9 cellular contexts compared by ENCODE assay signal in genomic region chr19:41994521-41994971, GRCh38. TPM values are rescaled to one million over a fixed set of nuclear protein-coding genes. Genes with fewer than 3 reads are reported as not detected.
DNase-seq lines count a peak whose midpoint lies in the region; ATAC-seq and TF ChIP-seq lines count a peak whose summit lies in the region.
"Had no signal": no experiment of that assay in that cellular context is flagged by ENCODE, and none has a peak within 500 bp of the region (broad histone marks: within the 10 kb centered on the region; RNA-seq: fewer than 3 reads in every experiment).

No MANE protein-coding gene starts in this region.

- H3K4me3 ChIP-seq in BLaER1 (peak overlapping the region; percentile 77), Caco-2 (ENCODE audit: low read depth, low read length) (peak overlapping the region; percentile 42)
- H3K4me3 ChIP-seq in naive thymus-derived CD4-positive, alpha-beta T cell (ENCODE audit: low read length) = peak overlapping the region; percentile 74

- H3K27me3 Mint-ChIP-seq in Caco-2 (ENCODE audit: insufficient read depth, unreplicated experiment) (peaks cover 40% of the 10 kb centered on the region), activated B cell treated with CpG ODN at 0.5 μM for 24 hours (peaks cover 35% of the 10 kb centered on the region)
- H3K27me3 Mint-ChIP-seq in naive thymus-derived CD4-positive, alpha-beta T cell = peaks cover 38 to 51% (median 39%) of the 10 kb centered on the region in 5 donors

- BruUV-seq in Caco-2 (replicated peaks; lab: Mats Ljungman, UMichigan) = no TSS peak

- H3K4me2 ChIP-seq in BLaER1 = peak overlapping the region; percentile 100

- H3K4me3 Mint-ChIP-seq in Caco-2 (ENCODE audit: unreplicated experiment) (peak overlapping the region; percentile 3), activated B cell treated with CpG ODN at 0.5 μM for 24 hours (peak overlapping the region; percentile 48)
- peak overlapping the region; percentile 44 to 88 (median 72) for H3K4me3 Mint-ChIP-seq in naive thymus-derived CD4-positive, alpha-beta T cell

- no peak overlapping the region for H3K9ac ChIP-seq in BLaER1

- H3K4me1 Mint-ChIP-seq in Caco-2 (ENCODE audit: low read depth, unreplicated experiment) (peaks cover 5% of the 10 kb centered on the region), activated B cell treated with CpG ODN at 0.5 μM for 24 hours (peaks cover 37% of the 10 kb centered on the region)
- peaks cover 21 to 47% (median 43%) of the 10 kb centered on the region in 7 donors for H3K4me1 Mint-ChIP-seq in naive thymus-derived CD4-positive, alpha-beta T cell

- TF ChIP-seq CTCF in Caco-2 (IDR thresholded peaks at IDR 0.05; ENCODE audit: insufficient read depth in 1 of 2, low read depth in 1 of 2, low read length in 1 of 2, severe bottlenecking in 1 of 2, unreplicated experiment in 1 of 2) (no peak), activated B cell treated with CpG ODN at 0.5 μM for 24 hours (IDR thresholded peaks at IDR 0.05) (no peak)

- H3K36me3 Mint-ChIP-seq in Caco-2 (ENCODE audit: insufficient read depth, unreplicated experiment) (peaks cover 4% of the 10 kb centered on the region), activated B cell treated with CpG ODN at 0.5 μM for 24 hours (ENCODE audit: low read depth) (no peaks in the 10 kb centered on the region)
- peaks cover 0 to 15% (median 0%) of the 10 kb centered on the region in 5 donors for H3K36me3 Mint-ChIP-seq in naive thymus-derived CD4-positive, alpha-beta T cell

- CTCF ChIA-PET in Caco-2 (lab: Charles Lee) = no interaction called here
- CTCF ChIA-PET in activated B cell treated with CpG ODN at 0.5 μM for 24 hours (lab: Charles Lee) = interaction anchor here (0.6 kb wide), 1 partner anchor 204 kb away, joined by 3 read pairs; no protein-coding TSS in a partner anchor
- CTCF ChIA-PET in naive thymus-derived CD4-positive, alpha-beta T cell (lab: Charles Lee) = no interaction called here

- POLR2A ChIA-PET in Caco-2 (lab: Charles Lee) (no interaction called here), activated B cell treated with CpG ODN at 0.5 μM for 24 hours (lab: Charles Lee) (interaction anchor here (0.6 kb wide), 1 partner anchor 376 kb away, joined by 7 read pairs; no protein-coding TSS in a partner anchor)
- POLR2A ChIA-PET in naive thymus-derived CD4-positive, alpha-beta T cell (lab: Charles Lee) = no interaction called here

- ATAC-seq in activated B cell treated with CpG ODN at 0.5 μM for 24 hours (ENCODE audit: low read depth) (peak; percentile 15), GM21723 (IDR thresholded peaks at IDR 0.05; ENCODE audit: unreplicated experiment) (no peak), HG03039 (IDR thresholded peaks at IDR 0.05; ENCODE audit: unreplicated experiment) (no peak)
- ATAC-seq in naive thymus-derived CD4-positive, alpha-beta T cell = no peak

- H3K36me3 ChIP-seq in BLaER1 (peaks cover 6% of the 10 kb centered on the region), Caco-2 (ENCODE audit: control insufficient read depth, insufficient read depth, low read length) (no peaks in the 10 kb centered on the region)
- H3K36me3 ChIP-seq in naive thymus-derived CD4-positive, alpha-beta T cell (ENCODE audit: control insufficient read depth in 2 of 3, insufficient read depth in 3 of 3, low read length in 3 of 3) = no peaks in the 10 kb centered on the region

- H3K27ac ChIP-seq in BLaER1 = peak overlapping the region; percentile 10; the same call in 1 of the 2 replicates
- no peak overlapping the region for H3K27ac ChIP-seq in naive thymus-derived CD4-positive, alpha-beta T cell (ENCODE audit: low read depth, low read length)

- no peak for DNase-seq in Caco-2
- no peak for DNase-seq in activated B cell treated with CpG ODN at 0.5 μM for 24 hours
- peak in 1 of 9 donors; percentile 14 for DNase-seq in naive thymus-derived CD4-positive, alpha-beta T cell
- DNase-seq in NOMO-1 treated with dmso at 0.1 percent for 144 hours (lab: John Stamatoyannopoulos, UW; ENCODE audit: unreplicated experiment) = no peak
- DNase-seq in cortex of kidney (lab: John Stamatoyannopoulos, UW) = no peak
- DNase-seq: KG1 had no signal

- H3K9me3 ChIP-seq in BLaER1 = no peaks in the 10 kb centered on the region
- no peaks in the 10 kb centered on the region for H3K9me3 ChIP-seq in Caco-2
- no peaks in the 10 kb centered on the region for H3K9me3 ChIP-seq in naive thymus-derived CD4-positive, alpha-beta T cell (ENCODE audit: control insufficient read depth in 2 of 3, low read length in 3 of 3)

- H4K20me1 ChIP-seq in BLaER1 = peaks cover 27% of the 10 kb centered on the region

- peaks cover under 1% of the 10 kb centered on the region for H3K27me3 ChIP-seq in BLaER1
- peaks cover 6% of the 10 kb centered on the region for H3K27me3 ChIP-seq in Caco-2 (replicated peaks; ENCODE audit: control insufficient read depth, insufficient read depth, low read length)
- H3K27me3 ChIP-seq in naive thymus-derived CD4-positive, alpha-beta T cell (ENCODE audit: control insufficient read depth in 2 of 2, insufficient read depth in 2 of 2, low read length in 2 of 2) = peaks cover 3 to 16% of the 10 kb centered on the region in 2 donors

- peaks cover 49% of the 10 kb centered on the region for H3K4me1 ChIP-seq in BLaER1
- peaks cover 6% of the 10 kb centered on the region for H3K4me1 ChIP-seq in Caco-2
- H3K4me1 ChIP-seq in naive thymus-derived CD4-positive, alpha-beta T cell (ENCODE audit: control insufficient read depth in 2 of 2, insufficient read depth in 2 of 2, low read length in 2 of 2) = peaks cover 6 to 12% of the 10 kb centered on the region in 2 donors

- intact Hi-C loops in Caco-2 (cut with micrococcal nuclease; ENCODE audit: unreplicated experiment) (no loop called here), activated B cell treated with CpG ODN at 0.5 μM for 24 hours (cut with micrococcal nuclease) (no loop called here)
- intact Hi-C loops in naive thymus-derived CD4-positive, alpha-beta T cell (cut with micrococcal nuclease) = loop anchor here (1.0 to 5.0 kb wide), 3 partner anchors 35 to 81 kb away; partner anchors contain the start of gene RABAC1 (in 2 of the 2)

- H3K27ac Mint-ChIP-seq in Caco-2 (ENCODE audit: unreplicated experiment) (no peak overlapping the region), activated B cell treated with CpG ODN at 0.5 μM for 24 hours (no peak overlapping the region)
- H3K27ac Mint-ChIP-seq in naive thymus-derived CD4-positive, alpha-beta T cell = peak overlapping the region in 1 of 9 donors; percentile 48

- H3K9me3 Mint-ChIP-seq in Caco-2 (ENCODE audit: unreplicated experiment) (no peaks in the 10 kb centered on the region), activated B cell treated with CpG ODN at 0.5 μM for 24 hours (no peaks in the 10 kb centered on the region)
- H3K9me3 Mint-ChIP-seq in naive thymus-derived CD4-positive, alpha-beta T cell = peaks cover 0 to 9% (median 0%) of the 10 kb centered on the region in 11 donors

RNA-seq across cellular contexts. Expression of gene ATP1A3, which starts 0.5 kb away (rescaled TPM):
- total RNA-seq in Caco-2 (2022) (0.54 and 0.84 TPM in 2 replicates), activated B cell treated with CpG ODN at 0.5 μM for 24 hours (1.4 and 1.8 TPM in 2 replicates)
- 1 to 10 TPM; 1.3 to 5.0 (median 2.9) TPM for total RNA-seq in naive thymus-derived CD4-positive, alpha-beta T cell
- polyA plus RNA-seq in naive thymus-derived CD4-positive, alpha-beta T cell = 1 to 10 TPM in 1 of 2 donors, under 1 TPM in 1; 0.54 to 2.7 TPM

RNA-seq across cellular contexts. Expression of gene RABAC1, which starts 35.4 kb away (rescaled TPM):
- total RNA-seq in Caco-2 (2022) = 64.4 and 70.7 TPM in 2 replicates
- 96.7 and 102 TPM in 2 replicates for total RNA-seq in activated B cell treated with CpG ODN at 0.5 μM for 24 hours
- total RNA-seq in naive thymus-derived CD4-positive, alpha-beta T cell = 10 to 100 TPM; 70.4 to 90.9 (median 78.1) TPM
- polyA plus RNA-seq in naive thymus-derived CD4-positive, alpha-beta T cell = 100 to 1,000 TPM; 171 to 187 TPM

Comparison
In these comparisons a context has a peak if more than half of its experiments do, and no peak if none do; other contexts are left out.
1. H3K4me3 Mint-ChIP-seq: peak in every context shown above with its lines; median percentile 72 in naive thymus-derived CD4-positive, alpha-beta T cell; 48 in activated B cell treated with CpG ODN at 0.5 μM for 24 hours; 3 in Caco-2.
2. intact Hi-C loops: an anchor here in naive thymus-derived CD4-positive, alpha-beta T cell (1.0 to 5.0 kb wide); none called in Caco-2 and activated B cell treated with CpG ODN at 0.5 μM for 24 hours.